ENCODE assay signal across 8 cellular contexts in the genomic region with DNA sequence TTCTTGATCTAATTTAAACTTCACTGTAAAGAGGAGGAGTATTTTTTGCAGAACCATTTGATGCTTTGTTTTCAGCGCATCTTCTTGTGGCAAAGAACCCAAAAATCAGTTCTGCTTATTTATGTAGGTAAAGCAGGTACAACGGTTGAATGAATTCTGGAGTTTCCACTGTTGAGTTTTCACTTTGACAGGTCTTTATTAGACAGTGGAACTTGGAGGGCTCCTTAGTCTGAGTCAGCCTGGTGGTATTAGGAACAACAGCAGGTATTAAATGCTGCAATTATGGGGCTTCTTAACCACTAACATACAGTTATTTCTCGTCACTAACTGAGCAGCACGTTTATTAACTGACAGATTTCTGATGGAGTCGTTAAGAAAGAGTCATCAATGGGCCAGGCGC. TPM values are rescaled to one million over a fixed set of nuclear protein-coding genes. Genes with fewer than 3 reads are reported as not detected.
DNase-seq lines count a peak whose midpoint lies in the region; ATAC-seq and TF ChIP-seq lines count a peak whose summit lies in the region.
"Had no signal": no experiment of that assay in that cellular context is flagged by ENCODE, and none has a peak within 500 bp of the region (broad histone marks: within the 10 kb centered on the region; RNA-seq: fewer than 3 reads in every experiment).

No MANE protein-coding gene starts in this region.

- peak overlapping the region; percentile 71 for H3K4me3 ChIP-seq in GM23338

- H3K4me2 ChIP-seq in GM23338, result peak overlapping the region; percentile 83

- 0 out of 2 replicates have a peak, but pooled peaks cover 7% of the 10 kb centered on the region for H3F3A ChIP-seq in GM23338 (replicated peaks; ENCODE audit: low read depth)

- H3K4me1 Mint-ChIP-seq in GM23338 (peaks cover 22% of the 10 kb centered on the region), T-helper 17 cell (peaks cover 22% of the 10 kb centered on the region), glutamatergic neuron (ENCODE audit: low read depth, unreplicated experiment) (peaks cover 5% of the 10 kb centered on the region)
- H3K4me1 Mint-ChIP-seq in stimulated activated naive B cell treated with anti-CD40 and anti-IgM and Interleukin-4, amounts not matched to agents 10 μg/mL and 1 μg/mL and 100 μg/mL, for 72 hours, result peaks cover 16 to 32% of the 10 kb centered on the region in 2 donors

- H3K9me3 Mint-ChIP-seq in GM23338 (no peaks in the 10 kb centered on the region), glutamatergic neuron (ENCODE audit: unreplicated experiment) (peaks cover 14% of the 10 kb centered on the region)
- H3K9me3 Mint-ChIP-seq in stimulated activated naive B cell treated with anti-CD40 and anti-IgM and Interleukin-4, amounts not matched to agents 10 μg/mL and 1 μg/mL and 100 μg/mL, for 72 hours, result no peaks in the 10 kb centered on the region

- H3K27ac Mint-ChIP-seq in GM23338, result peak overlapping the region; percentile 41; the same call in 1 of the 2 replicates
- H3K27ac Mint-ChIP-seq in T-helper 17 cell, result peak overlapping the region; percentile 99
- H3K27ac Mint-ChIP-seq in glutamatergic neuron (ENCODE audit: unreplicated experiment), result peak overlapping the region; percentile 99
- peak overlapping the region; percentile 99 for H3K27ac Mint-ChIP-seq in stimulated activated naive B cell treated with anti-CD40 and anti-IgM and Interleukin-4, amounts not matched to agents 10 μg/mL and 1 μg/mL and 100 μg/mL, for 72 hours

- H3K36me3 Mint-ChIP-seq in GM23338 (ENCODE audit: low read depth) (peaks cover 41% of the 10 kb centered on the region), T-helper 17 cell (ENCODE audit: low read depth) (no peaks in the 10 kb centered on the region), glutamatergic neuron (ENCODE audit: unreplicated experiment) (no peaks in the 10 kb centered on the region)
- peaks cover 13 to 18% of the 10 kb centered on the region in 2 donors for H3K36me3 Mint-ChIP-seq in stimulated activated naive B cell treated with anti-CD40 and anti-IgM and Interleukin-4, amounts not matched to agents 10 μg/mL and 1 μg/mL and 100 μg/mL, for 72 hours

- no peak for ATAC-seq in GM23338
- ATAC-seq in T-helper 17 cell, result no peak
- peak; percentile 26 to 36 for ATAC-seq in stimulated activated naive B cell treated with anti-CD40 and anti-IgM and Interleukin-4, amounts not matched to agents 10 μg/mL and 1 μg/mL and 100 μg/mL, for 72 hours (replicated peaks)
- ATAC-seq in HG03439 (IDR thresholded peaks at IDR 0.05; ENCODE audit: unreplicated experiment), result no peak

- DNase-seq in GM23338 (ENCODE audit: low spot score) (peak; percentile 11), T-helper 17 cell (no peak), glutamatergic neuron (no peak), AG08395 (ENCODE audit: low spot score) (no peak), cerebellar nuclear complex (lab: John Stamatoyannopoulos, UW) (no peak)
- DNase-seq in stimulated activated naive B cell treated with anti-CD40 and anti-IgM and Interleukin-4, amounts not matched to agents 10 μg/mL and 1 μg/mL and 100 μg/mL, for 72 hours, result no peak
- DNase-seq: MV-4-11 had no signal

- peaks cover 59% of the 10 kb centered on the region for H3K79me2 ChIP-seq in GM23338 (replicated peaks; ENCODE audit: insufficient read depth)

- peaks cover 15% of the 10 kb centered on the region; the same call in 1 of the 2 replicates for H3K36me3 ChIP-seq in GM23338 (ENCODE audit: insufficient read depth)

- peaks cover 15% of the 10 kb centered on the region for H3K4me1 ChIP-seq in GM23338 (ENCODE audit: insufficient read depth)

- no peak overlapping the region for H2AFZ ChIP-seq in GM23338

- no peak for TF ChIP-seq CTCF in GM23338 (conservative IDR thresholded peaks at IDR 0.05; ENCODE audit: low read depth in 2 of 2)
- no peak for TF ChIP-seq CTCF in glutamatergic neuron (IDR thresholded peaks at IDR 0.05; ENCODE audit: partially characterized antibody, unreplicated experiment)

- H3K9me3 ChIP-seq in T-helper 17 cell (ENCODE audit: control insufficient read depth, low read length, poor library complexity, severe bottlenecking), result no peaks in the 10 kb centered on the region

- H3K27me3 Mint-ChIP-seq in GM23338 (ENCODE audit: insufficient read depth, low read depth, poor library complexity) (peaks cover 17% of the 10 kb centered on the region), T-helper 17 cell (no peaks in the 10 kb centered on the region), glutamatergic neuron (ENCODE audit: unreplicated experiment) (peaks cover 8% of the 10 kb centered on the region)
- H3K27me3 Mint-ChIP-seq in stimulated activated naive B cell treated with anti-CD40 and anti-IgM and Interleukin-4, amounts not matched to agents 10 μg/mL and 1 μg/mL and 100 μg/mL, for 72 hours, result no peaks in the 10 kb centered on the region

- H4K20me1 ChIP-seq in GM23338 (replicated peaks; ENCODE audit: insufficient read depth), result peaks cover 33% of the 10 kb centered on the region

- no peaks in the 10 kb centered on the region for H3K9me2 ChIP-seq in GM23338 (ENCODE audit: insufficient read depth)

- no peak overlapping the region for H3K27ac ChIP-seq in GM23338 (ENCODE audit: low read depth)

- no peaks in the 10 kb centered on the region for H3K27me3 ChIP-seq in GM23338 (ENCODE audit: insufficient read depth)

- H3K4me3 Mint-ChIP-seq in GM23338 (peak overlapping the region; percentile 98), T-helper 17 cell (peak overlapping the region; percentile 99), glutamatergic neuron (ENCODE audit: unreplicated experiment) (peak overlapping the region; percentile 100)
- H3K4me3 Mint-ChIP-seq in stimulated activated naive B cell treated with anti-CD40 and anti-IgM and Interleukin-4, amounts not matched to agents 10 μg/mL and 1 μg/mL and 100 μg/mL, for 72 hours, result peak overlapping the region; percentile 95 to 96

TF ChIP-seq in GM23338, 12 proteins besides CTCF, POLR2A, EP300 and RAD21 (continues in another document):
- TF ChIP-seq EZH2 (IDR thresholded peaks at IDR 0.05; ENCODE audit: low read depth, unreplicated experiment) (no peak), CREB1 (CRISPR knock-in tag; IDR thresholded peaks at IDR 0.05; ENCODE audit: low read depth) (no peak), NANOG (IDR thresholded peaks at IDR 0.05; ENCODE audit: borderline replicate concordance) (no peak), REST (IDR thresholded peaks at IDR 0.05; ENCODE audit: unreplicated experiment) (no peak), ZNF114 (CRISPR knock-in tag; IDR thresholded peaks at IDR 0.05) (no peak), POLR2AphosphoS5 (IDR thresholded peaks at IDR 0.05; ENCODE audit: low read depth) (no peak)
- TF ChIP-seq, protein P1, sequence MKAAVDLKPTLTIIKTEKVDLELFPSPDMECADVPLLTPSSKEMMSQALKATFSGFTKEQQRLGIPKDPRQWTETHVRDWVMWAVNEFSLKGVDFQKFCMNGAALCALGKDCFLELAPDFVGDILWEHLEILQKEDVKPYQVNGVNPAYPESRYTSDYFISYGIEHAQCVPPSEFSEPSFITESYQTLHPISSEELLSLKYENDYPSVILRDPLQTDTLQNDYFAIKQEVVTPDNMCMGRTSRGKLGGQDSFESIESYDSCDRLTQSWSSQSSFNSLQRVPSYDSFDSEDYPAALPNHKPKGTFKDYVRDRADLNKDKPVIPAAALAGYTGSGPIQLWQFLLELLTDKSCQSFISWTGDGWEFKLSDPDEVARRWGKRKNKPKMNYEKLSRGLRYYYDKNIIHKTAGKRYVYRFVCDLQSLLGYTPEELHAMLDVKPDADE (IDR thresholded peaks at IDR 0.05), result no peak

RNA-seq across cellular contexts. Expression of gene LRIG2, which starts 1.2 kb away (rescaled TPM):
- total RNA-seq in GM23338 (2014; rRNA removed; shearing (Covaris generic)), result 40.4 and 41.8 TPM in 2 replicates
- polyA plus RNA-seq in GM23338 (2016; fragmentation: Nextera tagmentation; extraction: Ambion mirVana), result 7.7 and 10.0 TPM in 2 replicates
- total RNA-seq in T-helper 17 cell (10 to 100 TPM; 20.2 to 23.1 TPM), glutamatergic neuron (ENCODE audit: unreplicated experiment) (23.4 TPM)

Comparison
In these comparisons a context has a peak if more than half of its experiments do, and no peak if none do; other contexts are left out.
1. ATAC-seq: peak in stimulated activated naive B cell treated with anti-CD40 and anti-IgM and Interleukin-4, amounts not matched to agents 10 μg/mL and 1 μg/mL and 100 μg/mL, for 72 hours (2 of 2); none in GM23338 (single experiment), T-helper 17 cell (single experiment) and HG03439 (single experiment).
2. H3K27ac Mint-ChIP-seq: peak in every context shown above with its lines; median percentile 99 in T-helper 17 cell; 99 in glutamatergic neuron; 99 in stimulated activated naive B cell treated with anti-CD40 and anti-IgM and Interleukin-4, amounts not matched to agents 10 μg/mL and 1 μg/mL and 100 μg/mL, for 72 hours; 41 in GM23338.
3. Peak in every context shown above with its lines, with median percentiles within 50 percentile points of each other: H3K4me3 Mint-ChIP-seq.